ENCODE assay signal across 8 cellular contexts in the genomic region with DNA sequence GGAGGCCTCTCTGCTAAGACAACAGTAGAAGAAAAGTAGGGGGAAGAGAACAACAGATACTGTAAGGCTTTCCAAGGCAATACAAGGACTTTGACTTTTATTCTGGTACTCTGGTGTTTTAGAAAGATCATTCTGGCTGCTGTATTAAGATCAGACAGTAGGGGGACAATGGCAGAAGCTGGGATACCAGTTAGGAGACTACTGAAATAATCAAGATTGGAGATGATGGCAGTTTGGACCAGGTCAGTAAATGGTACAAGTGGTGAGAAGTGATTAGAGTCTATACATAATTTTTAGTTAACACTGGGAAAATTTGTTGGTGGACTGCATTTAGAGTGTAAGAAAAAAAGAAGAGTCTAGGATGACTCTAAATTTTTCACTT.
A peak's percentile ranks its signal among the peaks of the same experiment; 100 is the strongest.
DNase-seq lines count a peak whose midpoint lies in the region; ATAC-seq, FAIRE-seq and TF ChIP-seq lines count a peak whose summit lies in the region.

No MANE protein-coding gene starts in this region.

- no peak for ATAC-seq in HG03139 (IDR thresholded peaks at IDR 0.05; ENCODE audit: unreplicated experiment)

- no peak overlapping the region for H3K9ac ChIP-seq in MM.1S (ENCODE audit: low read length)

- H3K9me3 Mint-ChIP-seq in brain (no peaks in the 10 kb centered on the region), mesothelial cell of epicardium (peaks cover 3% of the 10 kb centered on the region)
- no peaks in the 10 kb centered on the region for H3K9me3 Mint-ChIP-seq in activated naive CD4-positive, alpha-beta T cell treated with anti-CD3 and anti-CD28 coated beads for 36 hours

- no peaks in the 10 kb centered on the region for H3K27me3 ChIP-seq in MM.1S (replicated peaks; ENCODE audit: insufficient read depth, low read length)

- H3K4me3 Mint-ChIP-seq in brain: no peak overlapping the region
- H3K4me3 Mint-ChIP-seq in mesothelial cell of epicardium: no peak overlapping the region
- no peak overlapping the region for H3K4me3 Mint-ChIP-seq in activated naive CD4-positive, alpha-beta T cell treated with anti-CD3 and anti-CD28 coated beads for 36 hours

- H3K79me2 ChIP-seq in MM.1S (ENCODE audit: low read length): no peaks in the 10 kb centered on the region

- H4K20me1 ChIP-seq in MM.1S (ENCODE audit: insufficient read depth, low read length): no peaks in the 10 kb centered on the region

- H3K36me3 Mint-ChIP-seq in brain: peaks cover 79% of the 10 kb centered on the region
- H3K36me3 Mint-ChIP-seq in mesothelial cell of epicardium: peaks cover 35% of the 10 kb centered on the region
- H3K36me3 Mint-ChIP-seq in activated naive CD4-positive, alpha-beta T cell treated with anti-CD3 and anti-CD28 coated beads for 36 hours (ENCODE audit: low read depth): peaks cover 23% of the 10 kb centered on the region

- H3K4me1 Mint-ChIP-seq in brain (no peaks in the 10 kb centered on the region), mesothelial cell of epicardium (no peaks in the 10 kb centered on the region)
- H3K4me1 Mint-ChIP-seq in activated naive CD4-positive, alpha-beta T cell treated with anti-CD3 and anti-CD28 coated beads for 36 hours (ENCODE audit: low read depth): no peaks in the 10 kb centered on the region

- no peaks in the 10 kb centered on the region for H3F3A ChIP-seq in MM.1S (ENCODE audit: insufficient read depth, low read length)

- no peaks in the 10 kb centered on the region for H3K4me1 ChIP-seq in MM.1S (ENCODE audit: low read length)

- no peaks in the 10 kb centered on the region for H3K9me3 ChIP-seq in MM.1S (replicated peaks; ENCODE audit: insufficient read depth, low read length)

- CTCF ChIA-PET in activated naive CD4-positive, alpha-beta T cell treated with anti-CD3 and anti-CD28 coated beads for 36 hours (lab: Charles Lee): no interaction called here

- no peaks in the 10 kb centered on the region for H3K27me3 Mint-ChIP-seq in brain
- no peaks in the 10 kb centered on the region for H3K27me3 Mint-ChIP-seq in mesothelial cell of epicardium (ENCODE audit: low read depth)
- no peaks in the 10 kb centered on the region for H3K27me3 Mint-ChIP-seq in activated naive CD4-positive, alpha-beta T cell treated with anti-CD3 and anti-CD28 coated beads for 36 hours (ENCODE audit: low read depth)

- intact Hi-C loops in activated naive CD4-positive, alpha-beta T cell treated with anti-CD3 and anti-CD28 coated beads for 36 hours (cut with micrococcal nuclease): loop anchor here (2.0 kb wide), 1 partner anchor 139 kb away; a partner anchor contains a TSS

- peak; percentile 56 for FAIRE-seq in A204.1 (lab: Jason Lieb, UNC)

- DNase-seq in MM.1S (peak; percentile 17), mesothelial cell of epicardium (ENCODE audit: low spot score in 2 of 2, unreplicated experiment in 2 of 2) (no peak)
- no peak for DNase-seq in activated naive CD4-positive, alpha-beta T cell treated with anti-CD3 and anti-CD28 coated beads for 36 hours
- no peak for DNase-seq in stimulated activated CD4-positive, alpha-beta T cell treated with anti-CD3 and anti-CD28 coated beads, Interleukin-2, amount 100 ng/mL, for 48 hours

- H3K36me3 ChIP-seq in MM.1S (replicated peaks; ENCODE audit: insufficient read depth, low read length): no peaks in the 10 kb centered on the region; the same call in 1 of the 2 replicates

- H2AFZ ChIP-seq in MM.1S (ENCODE audit: low read length): no peak overlapping the region

- H3K9me2 ChIP-seq in MM.1S (replicated peaks; ENCODE audit: insufficient read depth, low read length): no peaks in the 10 kb centered on the region

- no peak overlapping the region for H3K4me2 ChIP-seq in MM.1S (ENCODE audit: low read depth, low read length)

- TF ChIP-seq CTCF in GM12872 (IDR thresholded peaks at IDR 0.05; ENCODE audit: insufficient read depth, low read depth, low read length): peak; percentile 59
- peak; percentile 46 for TF ChIP-seq CTCF in MM.1S (IDR thresholded peaks at IDR 0.05; ENCODE audit: low read length)
- peak; percentile 36 to 47 for TF ChIP-seq CTCF in brain (conservative IDR thresholded peaks at IDR 0.05)
- TF ChIP-seq CTCF in mesothelial cell of epicardium (IDR thresholded peaks at IDR 0.05; ENCODE audit: unreplicated experiment): peak; percentile 43

- H3K27ac Mint-ChIP-seq in brain (no peak overlapping the region), mesothelial cell of epicardium (no peak overlapping the region)
- no peak overlapping the region for H3K27ac Mint-ChIP-seq in activated naive CD4-positive, alpha-beta T cell treated with anti-CD3 and anti-CD28 coated beads for 36 hours

- no peak overlapping the region for H3K27ac ChIP-seq in MM.1S (ENCODE audit: low read length)

- no peak overlapping the region for H3K4me3 ChIP-seq in MM.1S (ENCODE audit: low read length)
